ENCODE assay signal across 29 cellular contexts in genomic region chr10:104025524-104025923, GRCh38.
"Had no signal": no experiment of that assay in that cellular context is flagged by ENCODE, and none has a peak within 500 bp of the region (broad histone marks: within the 10 kb centered on the region; RNA-seq: fewer than 3 reads in every experiment).

No MANE protein-coding gene starts in this region.

- H3K27ac Mint-ChIP-seq: activated CD4-positive, alpha-beta T cell treated with anti-CD3 and anti-CD28 coated beads, Interleukin-2, amount 10 ng/mL, durations not matched to agents 7 days and 5 days; activated CD8-positive, alpha-beta T cell treated with anti-CD3 and anti-CD28 coated beads, Interleukin-2, amount 10 ng/mL, durations not matched to agents 7 days and 5 days; activated naive CD4-positive, alpha-beta T cell treated with anti-CD3 and anti-CD28 coated beads, Interleukin-2, amount 50 U/mL, for 24 hours; activated naive CD8-positive, alpha-beta T cell treated with anti-CD3 and anti-CD28 coated beads, Interleukin-2, amount 10 ng/mL, durations not matched to agents 7 days and 5 days; activated T-cell treated with anti-CD3 and anti-CD28 coated beads, Interleukin-2, amount 50 U/mL, for 24 hours; activated T-helper 2 cell treated with anti-CD3 and anti-CD28 coated beads, Interferon-gamma antibody, Interleukin-2, Interleukin-4, amounts not matched to agents 10 μg/mL and 5 μg/mL and 100 μg/mL, durations not matched to agents 14 hours and 24 hours and 36 hours; T-helper 1 cell treated with Interleukin-12 subunit alpha and Interleukin-12 subunit beta and Interleukin-4 antibody, amounts not matched to agents 30 μg/mL and 1 μg/mL, for 36 hours; T-helper 2 cell treated with Interferon-gamma antibody and Interleukin-4, amounts not matched to agents 5 μg/mL and 100 μg/mL, for 36 hours had no signal

- DNase-seq: activated CD4-positive, alpha-beta T cell treated with anti-CD3 and anti-CD28 coated beads, Interleukin-2, amount 10 ng/mL, durations not matched to agents 7 days and 5 days; activated CD4-positive, alpha-beta T cell treated with anti-CD3 and anti-CD28 coated beads, Interleukin-2, amount 50 U/mL, for 48 hours; activated CD8-positive, alpha-beta T cell treated with anti-CD3 and anti-CD28 coated beads, Interleukin-2, amount 10 ng/mL, durations not matched to agents 7 days and 5 days; activated gamma-delta T cell; activated naive CD4-positive, alpha-beta T cell treated with Interleukin-2 at 50 U/mL for 16 hours; activated naive CD8-positive, alpha-beta T cell treated with anti-CD3 and anti-CD28 coated beads, Interleukin-2, amount 10 ng/mL, durations not matched to agents 7 days and 5 days; activated T-cell treated with anti-CD3 and anti-CD28 coated beads, Interleukin-2, amount 50 U/mL, for 24 hours; amygdala; Karpas-422; KBM-7; MG63; NCI-H1048; NCI-H1105 treated with DMSO at 0.1 percent for 48 hours; NCI-H1436; NCI-H1694; NCI-H1930; NCI-H2081 treated with DMSO at 0.1 percent for 48 hours; NCI-H345; NCI-H524 treated with DMSO at 0.1 percent for 48 hours; RPMI8226; SHP77 treated with DMSO at 0.1 percent for 48 hours; SK-N-SH had no signal

- H3K4me3 ChIP-seq: ascending aorta, MG63, SJSA1 had no signal

- H3K9ac ChIP-seq: SK-N-SH had no signal

- H3K9me3 Mint-ChIP-seq: activated CD4-positive, alpha-beta T cell treated with anti-CD3 and anti-CD28 coated beads, Interleukin-2, amount 10 ng/mL, durations not matched to agents 7 days and 5 days; activated naive CD4-positive, alpha-beta T cell treated with anti-CD3 and anti-CD28 coated beads, Interleukin-2, amount 50 U/mL, for 24 hours; activated naive CD8-positive, alpha-beta T cell treated with anti-CD3 and anti-CD28 coated beads, Interleukin-2, amount 10 ng/mL, durations not matched to agents 7 days and 5 days; activated T-cell treated with anti-CD3 and anti-CD28 coated beads, Interleukin-2, amount 50 U/mL, for 24 hours; activated T-helper 2 cell treated with anti-CD3 and anti-CD28 coated beads, Interferon-gamma antibody, Interleukin-2, Interleukin-4, amounts not matched to agents 10 μg/mL and 5 μg/mL and 100 μg/mL, durations not matched to agents 14 hours and 24 hours and 36 hours; T-helper 1 cell treated with Interleukin-12 subunit alpha and Interleukin-12 subunit beta and Interleukin-4 antibody, amounts not matched to agents 30 μg/mL and 1 μg/mL, for 36 hours; T-helper 2 cell treated with Interferon-gamma antibody and Interleukin-4, amounts not matched to agents 5 μg/mL and 100 μg/mL, for 36 hours had no signal

- H3K27ac ChIP-seq: ascending aorta, SJSA1 had no signal

- H3K4me3 Mint-ChIP-seq: activated CD4-positive, alpha-beta T cell treated with anti-CD3 and anti-CD28 coated beads, Interleukin-2, amount 10 ng/mL, durations not matched to agents 7 days and 5 days; activated CD8-positive, alpha-beta T cell treated with anti-CD3 and anti-CD28 coated beads, Interleukin-2, amount 10 ng/mL, durations not matched to agents 7 days and 5 days; activated naive CD4-positive, alpha-beta T cell treated with anti-CD3 and anti-CD28 coated beads, Interleukin-2, amount 50 U/mL, for 24 hours; activated naive CD8-positive, alpha-beta T cell treated with anti-CD3 and anti-CD28 coated beads, Interleukin-2, amount 10 ng/mL, durations not matched to agents 7 days and 5 days; activated T-cell treated with anti-CD3 and anti-CD28 coated beads, Interleukin-2, amount 50 U/mL, for 24 hours; T-helper 1 cell treated with Interleukin-12 subunit alpha and Interleukin-12 subunit beta and Interleukin-4 antibody, amounts not matched to agents 30 μg/mL and 1 μg/mL, for 36 hours; T-helper 2 cell treated with Interferon-gamma antibody and Interleukin-4, amounts not matched to agents 5 μg/mL and 100 μg/mL, for 36 hours had no signal

- ATAC-seq: activated CD8-positive, alpha-beta T cell treated with anti-CD3 and anti-CD28 coated beads, Interleukin-2, amount 10 ng/mL, durations not matched to agents 7 days and 5 days; Panc1 had no signal

- H3K4me1 ChIP-seq: ascending aorta, SJSA1 had no signal

- H3K4me1 Mint-ChIP-seq: activated naive CD8-positive, alpha-beta T cell treated with anti-CD3 and anti-CD28 coated beads, Interleukin-2, amount 10 ng/mL, durations not matched to agents 7 days and 5 days had no signal

- H3K9me3 ChIP-seq: ascending aorta, MG63, SJSA1, SK-N-SH had no signal

- H3K27me3 ChIP-seq: ascending aorta, MG63, SJSA1 had no signal

- H3K27me3 Mint-ChIP-seq: activated CD4-positive, alpha-beta T cell treated with anti-CD3 and anti-CD28 coated beads, Interleukin-2, amount 10 ng/mL, durations not matched to agents 7 days and 5 days; activated naive CD4-positive, alpha-beta T cell treated with anti-CD3 and anti-CD28 coated beads, Interleukin-2, amount 50 U/mL, for 24 hours; activated naive CD8-positive, alpha-beta T cell treated with anti-CD3 and anti-CD28 coated beads, Interleukin-2, amount 10 ng/mL, durations not matched to agents 7 days and 5 days; activated T-cell treated with anti-CD3 and anti-CD28 coated beads, Interleukin-2, amount 50 U/mL, for 24 hours had no signal
